Comparison of ENCODE assay signal across 25 cellular contexts in genomic region chrX:884091-884490, GRCh38.
"Had no signal": no experiment of that assay in that cellular context is flagged by ENCODE, and none has a peak within 500 bp of the region (broad histone marks: within the 10 kb centered on the region; RNA-seq: fewer than 3 reads in every experiment).

No MANE protein-coding gene starts in this region.

- H3K4me3 ChIP-seq: left lung, lung, right atrium auricular region, right lobe of liver, smooth muscle cell, testis, thyroid gland, transverse colon, upper lobe of left lung, vagina had no signal

- DNase-seq: hippocampal formation; kidney glomerular epithelial cell; left cardiac atrium; left lung; naive thymus-derived CD8-positive, alpha-beta T cell; occipital lobe; right lobe of liver; stimulated activated CD4-positive, alpha-beta T cell treated with anti-CD3 and anti-CD28 coated beads, Interleukin-1b, Interleukin-23, amount 100 ng/mL, for 48 hours; stimulated activated CD4-positive, alpha-beta T cell treated with anti-CD3 and anti-CD28 coated beads, Interleukin-2, amount 100 ng/mL, for 48 hours; stimulated activated CD4-positive, alpha-beta T cell treated with anti-CD3 and anti-CD28 coated beads, Interleukin-4, amount 100 ng/mL, for 4 hours; stimulated activated CD8-positive, alpha-beta memory T cell treated with anti-CD3 and anti-CD28 coated beads, Interleukin-4, amount 100 ng/mL, for 48 hours; stimulated activated naive CD4-positive, alpha-beta T cell treated with Interleukin-2 at 50 U/mL for 16 hours; stimulated activated naive CD8-positive, alpha-beta T cell treated with anti-CD3 and anti-CD28 coated beads, Interleukin-15, amount 100 ng/mL, for 72 hours; testis; thyroid gland; transverse colon had no signal

- H3K4me2 ChIP-seq: smooth muscle cell had no signal

- H3K27me3 ChIP-seq: left lung, neutrophil, right atrium auricular region, right lobe of liver, testis, thyroid gland, transverse colon, upper lobe of left lung, vagina had no signal

- FAIRE-seq: keratinocyte had no signal

- ATAC-seq: left cardiac atrium; left lung; naive thymus-derived CD8-positive, alpha-beta T cell; stimulated activated memory B cell treated with anti-CD40 and anti-IgM and Interleukin-4, amounts not matched to agents 10 μg/mL and 1 μg/mL and 100 μg/mL, for 72 hours; stimulated activated naive CD8-positive, alpha-beta T cell treated with anti-CD3 and anti-CD28 coated beads, Interleukin-15, amount 100 ng/mL, for 72 hours had no signal

- H3K36me3 ChIP-seq: left lung, neutrophil, right atrium auricular region, right lobe of liver, thyroid gland, transverse colon, upper lobe of left lung, vagina had no signal

- H3K27ac ChIP-seq: left lung, neutrophil, parathyroid adenoma, right atrium auricular region, right lobe of liver, testis, thyroid gland, transverse colon, upper lobe of left lung, vagina had no signal

- H3K9ac ChIP-seq: parathyroid adenoma had no signal

- H2AFZ ChIP-seq: parathyroid adenoma had no signal

- H3K79me2 ChIP-seq: parathyroid adenoma had no signal

- H3K9me3 ChIP-seq: neutrophil, right lobe of liver, testis, thyroid gland, transverse colon, vagina had no signal

- H3K4me1 ChIP-seq: left lung, parathyroid adenoma, right atrium auricular region, right lobe of liver, testis, thyroid gland, transverse colon, upper lobe of left lung, vagina had no signal
